In the genomic region with DNA sequence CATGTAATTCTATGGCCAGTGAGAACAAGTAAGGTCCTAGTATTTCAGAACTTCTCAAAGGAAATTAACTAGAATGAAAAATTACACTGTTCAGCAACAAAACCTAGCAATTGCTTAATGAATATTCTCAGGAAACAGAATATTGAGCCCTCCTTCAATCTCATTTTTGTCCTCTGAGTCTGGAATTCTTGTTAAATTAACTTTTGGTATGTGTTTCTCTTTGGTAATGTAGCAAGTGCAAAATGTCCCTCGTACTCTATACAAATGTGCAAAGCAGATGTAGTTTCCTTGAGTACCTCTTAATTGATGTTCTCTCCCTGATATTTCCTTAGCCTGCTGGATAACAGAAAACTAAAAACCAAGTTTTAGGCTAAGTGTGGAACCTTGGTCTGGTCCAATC, we compare ENCODE assay signal across 13 cellular contexts.
DNase-seq lines count a peak whose midpoint lies in the region; ATAC-seq and TF ChIP-seq lines count a peak whose summit lies in the region.
"Had no signal": no experiment of that assay in that cellular context is flagged by ENCODE, and none has a peak within 500 bp of the region (broad histone marks: within the 10 kb centered on the region; RNA-seq: fewer than 3 reads in every experiment).

No MANE protein-coding gene starts in this region.

- BruUV-seq in Calu3 (replicated peaks; lab: Mats Ljungman, UMichigan), result no TSS peak

- H3K27ac Mint-ChIP-seq in Calu3 (ENCODE audit: unreplicated experiment), result peak overlapping the region; percentile 83
- peak overlapping the region in 5 of 6 donors; percentile 69 to 92 (median 87) for H3K27ac Mint-ChIP-seq in immature natural killer cell
- H3K27ac Mint-ChIP-seq in type B pancreatic cell, result peak overlapping the region; percentile 74
- H3K27ac Mint-ChIP-seq: IgD-negative memory B cell had no signal

- DNase-seq in Calu3 (no peak), adipocyte (ENCODE audit: low read depth) (peak; percentile 19), immature natural killer cell (no peak), type B pancreatic cell (ENCODE audit: extremely low spot score, unreplicated experiment) (no peak), NCI-H1105 (lab: John Stamatoyannopoulos, UW) (no peak)
- DNase-seq: NCI-H1436, NCI-H2081, NCI-H2227 treated with DMSO at 0.1 percent for 48 hours, NCI-H524 treated with DMSO at 0.1 percent for 48 hours, SK-N-SH had no signal

- H3K4me1 Mint-ChIP-seq in Calu3 (ENCODE audit: low read depth, unreplicated experiment), result peaks cover 62% of the 10 kb centered on the region
- peaks cover 44 to 64% of the 10 kb centered on the region in 2 donors for H3K4me1 Mint-ChIP-seq in immature natural killer cell
- peaks cover 19% of the 10 kb centered on the region for H3K4me1 Mint-ChIP-seq in type B pancreatic cell (ENCODE audit: unreplicated experiment)

- no peaks in the 10 kb centered on the region for H3K27me3 Mint-ChIP-seq in Calu3 (ENCODE audit: unreplicated experiment)
- H3K27me3 Mint-ChIP-seq in immature natural killer cell (ENCODE audit: low read depth in 3 of 3), result peaks cover 6 to 17% (median 10%) of the 10 kb centered on the region in 3 donors
- no peaks in the 10 kb centered on the region for H3K27me3 Mint-ChIP-seq in type B pancreatic cell
- H3K27me3 Mint-ChIP-seq: IgD-negative memory B cell had no signal

- H3K4me3 Mint-ChIP-seq in Calu3 (ENCODE audit: low read depth, unreplicated experiment) (peak overlapping the region; percentile 1), immature natural killer cell (peak overlapping the region in 4 of 5 donors; percentile 3 to 65 (median 21)), type B pancreatic cell (no peak overlapping the region)
- H3K4me3 Mint-ChIP-seq: IgD-negative memory B cell had no signal

- no peaks in the 10 kb centered on the region for H3K27me3 ChIP-seq in adipocyte (replicated peaks; ENCODE audit: control insufficient read depth, insufficient read depth, low read length)

- H3K9me3 ChIP-seq in adipocyte (ENCODE audit: control insufficient read depth, low read length), result no peaks in the 10 kb centered on the region
- H3K9me3 ChIP-seq: SK-N-SH had no signal

- H3K4me1 ChIP-seq in adipocyte (ENCODE audit: control insufficient read depth, insufficient read depth, low read length), result peaks cover 19% of the 10 kb centered on the region

- H3K36me3 Mint-ChIP-seq in Calu3 (ENCODE audit: insufficient read depth, unreplicated experiment), result peaks cover 23% of the 10 kb centered on the region
- H3K36me3 Mint-ChIP-seq in immature natural killer cell, result peaks cover 0 to 4% (median 0%) of the 10 kb centered on the region in 3 donors
- H3K36me3 Mint-ChIP-seq in type B pancreatic cell, result no peaks in the 10 kb centered on the region
- H3K36me3 Mint-ChIP-seq: IgD-negative memory B cell had no signal

- no peak overlapping the region for H3K9ac ChIP-seq in adipocyte (ENCODE audit: low read length)
- H3K9ac ChIP-seq: SK-N-SH had no signal

- intact Hi-C loops in Calu3 (cut with micrococcal nuclease; ENCODE audit: unreplicated experiment), result no loop called here

- no peaks in the 10 kb centered on the region for H3K9me3 Mint-ChIP-seq in Calu3 (ENCODE audit: low read depth, unreplicated experiment)
- H3K9me3 Mint-ChIP-seq in immature natural killer cell, result no peaks in the 10 kb centered on the region
- H3K9me3 Mint-ChIP-seq in type B pancreatic cell, result peaks cover 6% of the 10 kb centered on the region

- TF ChIP-seq CTCF in Calu3 (IDR thresholded peaks at IDR 0.05; ENCODE audit: unreplicated experiment) (no peak), type B pancreatic cell (conservative IDR thresholded peaks at IDR 0.05) (no peak)

- CTCF ChIA-PET in Calu3 (lab: Charles Lee), result no interaction called here

- H3K4me3 ChIP-seq in adipocyte (ENCODE audit: low read length), result peak overlapping the region; percentile 57

- no peaks in the 10 kb centered on the region for H3K36me3 ChIP-seq in adipocyte (ENCODE audit: control insufficient read depth, insufficient read depth, low read length, severe bottlenecking)

- ATAC-seq in GM21381 (IDR thresholded peaks at IDR 0.05; ENCODE audit: unreplicated experiment) (no peak), GM19035 (IDR thresholded peaks at IDR 0.05; ENCODE audit: unreplicated experiment) (no peak)
